In the genomic region with DNA sequence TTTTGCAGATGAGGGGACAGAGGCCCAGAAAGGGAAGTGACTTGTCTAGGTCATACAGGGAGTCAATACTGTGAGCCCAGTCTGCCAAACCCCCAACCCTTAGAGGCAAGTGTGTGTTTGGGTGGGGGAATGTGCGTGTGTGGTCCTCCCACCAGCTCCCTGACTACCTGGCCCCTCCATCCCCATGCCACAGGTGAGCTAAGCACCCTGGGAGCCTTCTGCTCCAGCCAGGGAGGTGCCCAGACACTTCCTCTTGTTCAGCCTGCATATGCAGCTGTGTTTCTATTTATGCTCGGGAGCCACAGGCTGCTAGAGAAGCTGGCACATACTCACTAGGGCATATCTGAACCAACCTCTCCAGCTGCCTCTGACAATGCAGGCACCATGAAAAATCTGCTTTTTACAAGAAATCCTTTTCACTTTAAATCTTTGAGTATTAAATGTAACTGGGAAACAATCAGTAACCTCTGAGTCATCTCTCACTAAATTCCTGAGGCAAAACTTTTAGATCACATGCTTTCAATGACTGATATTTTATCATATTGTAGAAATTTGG, we compare ENCODE assay signal across 8 cellular contexts. TPM values are rescaled to one million over a fixed set of nuclear protein-coding genes. Genes with fewer than 3 reads are reported as not detected.
DNase-seq lines count a peak whose midpoint lies in the region; ATAC-seq and TF ChIP-seq lines count a peak whose summit lies in the region.

No MANE protein-coding gene starts in this region.

- H2AK9ac ChIP-seq in IMR-90 (replicated peaks; ENCODE audit: low read depth, low read length, poor library complexity) = peak overlapping the region; percentile 75

- peak overlapping the region; percentile 72 for H2BK20ac ChIP-seq in IMR-90 (ENCODE audit: low read depth, low read length)

- peak; percentile 44 for ATAC-seq in IMR-90 (ENCODE audit: low read depth)
- ATAC-seq in activated T-cell treated with anti-CD3 and anti-CD28 coated beads, Interleukin-2, amount 50 U/mL, for 72 hours (replicated peaks in 1 of 2) = peak; percentile 15 to 25
- no peak for ATAC-seq in HG02981 (IDR thresholded peaks at IDR 0.05; ENCODE audit: unreplicated experiment)

- no peaks in the 10 kb centered on the region for H3K27me3 ChIP-seq in BLaER1 treated with 17β-estradiol and CSF1 and Interleukin-3, amounts not matched to agents 10 nM and 100 nM
- H3K27me3 ChIP-seq in IMR-90 (ENCODE audit: control insufficient read depth, insufficient read depth, low read length) (no peaks in the 10 kb centered on the region), tibial nerve (no peaks in the 10 kb centered on the region)

- no peak overlapping the region for H3K56ac ChIP-seq in IMR-90 (ENCODE audit: extremely low read depth, insufficient read depth, low read length)

- in situ Hi-C loops in IMR-90 (cut with MboI; ENCODE audit: low sequenced_read_pairs) = no loop called here

- peak overlapping the region; percentile 27 to 95 (median 87); a peak in 21 of 22 replicates for H3K27ac ChIP-seq in BLaER1 treated with 17β-estradiol and CSF1 and Interleukin-3, amounts not matched to agents 10 nM and 100 nM
- H3K27ac ChIP-seq in IMR-90 (ENCODE audit: insufficient read depth, low read length) (peak overlapping the region; percentile 16; the same call in 1 of the 2 replicates), tibial nerve (peak overlapping the region in 3 of 4 donors; percentile 52 to 96 (median 95))

- intact Hi-C loops in IMR-90 (cut with micrococcal nuclease) = no loop called here

- DNase-seq in IMR-90 (peak; percentile 45), iris pigment epithelial cell (ENCODE audit: low read depth) (peak; percentile 56), tibial nerve (ENCODE audit: low spot score in 2 of 2) (no peak), SK-N-DZ (ENCODE audit: low spot score) (no peak), HuH-7 (ENCODE audit: low spot score) (no peak)
- no peak for DNase-seq in activated T-cell treated with anti-CD3 and anti-CD28 coated beads, Interleukin-2, amount 50 U/mL, for 72 hours

- no peak for TF ChIP-seq EP300 in tibial nerve (IDR thresholded peaks at IDR 0.05)

- TF ChIP-seq RAD21 in IMR-90 (IDR thresholded peaks at IDR 0.05; ENCODE audit: low read length) = no peak

- POLR2A ChIA-PET in IMR-90 (lab: Charles Lee; ENCODE audit: unreplicated experiment) = no interaction called here

- peak overlapping the region; percentile 68 to 98 (median 89) for H3K4me2 ChIP-seq in BLaER1 treated with 17β-estradiol and CSF1 and Interleukin-3, amounts not matched to agents 10 nM and 100 nM
- peak overlapping the region; percentile 59 for H3K4me2 ChIP-seq in IMR-90 (ENCODE audit: low read depth, low read length)

- peak overlapping the region; percentile 28 for H4K5ac ChIP-seq in IMR-90 (ENCODE audit: low read depth, low read length)

- H3K4me3 Mint-ChIP-seq in activated T-cell treated with anti-CD3 and anti-CD28 coated beads, Interleukin-2, amount 50 U/mL, for 72 hours = peak overlapping the region; percentile 43 to 58

- H2BK5ac ChIP-seq in IMR-90 (ENCODE audit: low read depth, low read length, poor library complexity, severe bottlenecking) = peak overlapping the region; percentile 53

- peak overlapping the region in 1 of 2 experiments; percentile 86; a peak in 2 of 4 replicates for H4K8ac ChIP-seq in IMR-90 (ENCODE audit: low read depth in 2 of 2, low read length in 2 of 2)

- H3K36me3 ChIP-seq in BLaER1 treated with 17β-estradiol and CSF1 and Interleukin-3, amounts not matched to agents 10 nM and 100 nM = peaks cover 8 to 23% (median 12%) of the 10 kb centered on the region in 11 experiments; a peak in 19 of 22 replicates
- H3K36me3 ChIP-seq in IMR-90 (ENCODE audit: control insufficient read depth, insufficient read depth, low read length) (peaks cover 9% of the 10 kb centered on the region), tibial nerve (peaks cover 0 to 13% (median 0%) of the 10 kb centered on the region in 3 donors)

- H3K14ac ChIP-seq in IMR-90 (replicated peaks; ENCODE audit: low read depth, low read length) = peak overlapping the region; percentile 88

- peaks cover 42% of the 10 kb centered on the region for H3K9me1 ChIP-seq in IMR-90 (ENCODE audit: insufficient read depth, low read length)

- peak overlapping the region; percentile 80 for H2BK120ac ChIP-seq in IMR-90 (ENCODE audit: low read depth, low read length)

- WGBS in IMR-90 (ENCODE audit: extremely low coverage in 2 of 2, insufficient read length in 1 of 2), 2 experiments = no CpG with 5 or more reads among the region's 2 CpGs
- WGBS in tibial nerve, 2 donors = 39 to 45% methylated on average over 2 of the region's 2 CpGs

- peaks cover 39 to 83% of the 10 kb centered on the region in 2 experiments for H3K79me1 ChIP-seq in IMR-90 (ENCODE audit: low read depth in 1 of 2, low read length in 2 of 2)

- peak overlapping the region; percentile 89 for H3K4ac ChIP-seq in IMR-90 (ENCODE audit: low read depth, low read length)

- TF ChIP-seq CTCF in IMR-90 (conservative IDR thresholded peaks at IDR 0.05; ENCODE audit: low read depth, low read length) (no peak), tibial nerve (IDR thresholded peaks at IDR 0.05) (no peak)

- dilution Hi-C loops in IMR-90 (cut with HindIII; ENCODE audit: low sequenced_read_pairs, unreplicated experiment) = no loop called here

- H3K9me3 ChIP-seq in BLaER1 treated with 17β-estradiol and CSF1 and Interleukin-3, amounts not matched to agents 10 nM and 100 nM (replicated peaks in 1 of 11) = no peaks in the 10 kb centered on the region
- H3K9me3 ChIP-seq in IMR-90 (ENCODE audit: control insufficient read depth, insufficient read depth, low read length) (no peaks in the 10 kb centered on the region), tibial nerve (no peaks in the 10 kb centered on the region)

- H3K36me3 Mint-ChIP-seq in activated T-cell treated with anti-CD3 and anti-CD28 coated beads, Interleukin-2, amount 50 U/mL, for 72 hours (ENCODE audit: insufficient read depth in 2 of 2) = peaks cover 0 to 11% of the 10 kb centered on the region in 2 donors

- H4K91ac ChIP-seq in IMR-90 (ENCODE audit: insufficient read depth, low read depth, low read length) = peak overlapping the region; percentile 64

- peaks cover 0 to 95% (median 0%) of the 10 kb centered on the region in 11 experiments; a peak in 6 of 22 replicates for H4K20me1 ChIP-seq in BLaER1 treated with 17β-estradiol and CSF1 and Interleukin-3, amounts not matched to agents 10 nM and 100 nM
- peaks cover 53% of the 10 kb centered on the region for H4K20me1 ChIP-seq in IMR-90 (ENCODE audit: insufficient read depth, low read length)

- peak overlapping the region in 7 of 10 experiments; percentile 0 to 57 (median 33); a peak in 8 of 20 replicates for H3K4me3 ChIP-seq in BLaER1 treated with 17β-estradiol and CSF1 and Interleukin-3, amounts not matched to agents 10 nM and 100 nM
- H3K4me3 ChIP-seq in IMR-90 (ENCODE audit: insufficient read depth, low read depth, low read length) = no peak overlapping the region
- H3K4me3 ChIP-seq in tibial nerve = no peak overlapping the region

- 0 out of 2 replicates have a peak overlapping the region, but pooled peaks have one; percentile 19 for H3K18ac ChIP-seq in IMR-90 (ENCODE audit: low read depth, low read length)

- peaks cover 95 to 100% (median 98%) of the 10 kb centered on the region in 10 experiments for H3K4me1 ChIP-seq in BLaER1 treated with 17β-estradiol and CSF1 and Interleukin-3, amounts not matched to agents 10 nM and 100 nM
- peaks cover 31% of the 10 kb centered on the region for H3K4me1 ChIP-seq in IMR-90 (ENCODE audit: control insufficient read depth, insufficient read depth, low read length)
- peaks cover 0 to 98% (median 61%) of the 10 kb centered on the region in 4 donors for H3K4me1 ChIP-seq in tibial nerve

- CTCF ChIA-PET in IMR-90 (lab: Yijun Ruan, JAX) = no interaction called here

- peak overlapping the region; percentile 49; the same call in 1 of the 2 replicates for H3K23ac ChIP-seq in IMR-90 (ENCODE audit: low read depth, low read length)

- TF ChIP-seq POLR2A in IMR-90 (IDR thresholded peaks at IDR 0.05; ENCODE audit: low read depth, low read length) = no peak
- TF ChIP-seq POLR2A in tibial nerve (IDR thresholded peaks at IDR 0.05) = no peak

- peak overlapping the region; percentile 76; the same call in 2 of the 3 replicates for H2BK15ac ChIP-seq in IMR-90 (ENCODE audit: low read depth, low read length)

- no TSS peak for BruUV-seq in IMR-90 (replicated peaks; lab: Mats Ljungman, UMichigan)

- H3K4me1 Mint-ChIP-seq in activated T-cell treated with anti-CD3 and anti-CD28 coated beads, Interleukin-2, amount 50 U/mL, for 72 hours (ENCODE audit: low read depth) = peaks cover 91% of the 10 kb centered on the region

- peak overlapping the region; percentile 51 for H2AFZ ChIP-seq in IMR-90 (replicated peaks; ENCODE audit: low read length, poor library complexity)

- peak overlapping the region in 10 of 11 experiments; percentile 60 to 77 (median 68); a peak in 19 of 22 replicates for H3K9ac ChIP-seq in BLaER1 treated with 17β-estradiol and CSF1 and Interleukin-3, amounts not matched to agents 10 nM and 100 nM
- peak overlapping the region; percentile 43 for H3K9ac ChIP-seq in IMR-90 (ENCODE audit: low read depth, low read length)

- H3K27me3 Mint-ChIP-seq in activated T-cell treated with anti-CD3 and anti-CD28 coated beads, Interleukin-2, amount 50 U/mL, for 72 hours (ENCODE audit: low read depth) = no peaks in the 10 kb centered on the region

- H2AK5ac ChIP-seq in IMR-90 (ENCODE audit: low read depth, low read length) = peak overlapping the region; percentile 90

- no peaks in the 10 kb centered on the region for H3K9me3 Mint-ChIP-seq in activated T-cell treated with anti-CD3 and anti-CD28 coated beads, Interleukin-2, amount 50 U/mL, for 72 hours

- peak overlapping the region; percentile 72 for H3K27ac Mint-ChIP-seq in activated T-cell treated with anti-CD3 and anti-CD28 coated beads, Interleukin-2, amount 50 U/mL, for 72 hours

TF ChIP-seq in IMR-90, 13 proteins besides CTCF, POLR2A, EP300 and RAD21 (continues in another document):
- peak; percentile 27; the same call in 1 of the 2 replicates for TF ChIP-seq FOS (IDR thresholded peaks at IDR 0.05; ENCODE audit: low read depth, low read length)

RNA-seq across cellular contexts. Expression of a gene that starts 20.7 kb away (rescaled TPM):
- total RNA-seq in IMR-90 (2012; rRNA removed) (17.7 and 17.8 TPM in 2 replicates), tibial nerve (100 to 1,000 TPM in 2 of 4 donors, 10 to 100 TPM in 2; 64.5 to 127 (median 94.5) TPM)
- polyA plus RNA-seq in IMR-90 (2012; rRNA removed) = 22.8 and 28.3 TPM in 2 replicates
- polyA plus RNA-seq in IMR-90 (2012; cell fraction: cytosol; rRNA removed) = 13.0 and 22.1 TPM in 2 replicates
- 84.5 and 160 TPM in 2 replicates for polyA plus RNA-seq in IMR-90 (2012; cell fraction: nucleus; rRNA removed; ENCODE audit: low replicate concordance)
- total RNA-seq in activated T-cell treated with anti-CD3 and anti-CD28 coated beads, Interleukin-2, amount 50 U/mL, for 72 hours = 10 to 100 TPM; 67.8 to 75.0 TPM
- polyA plus RNA-seq in SK-N-DZ (2014; cell fraction: cytosol; rRNA removed) = 13.1 and 13.7 TPM in 2 replicates
- 15.9 and 26.6 TPM in 2 replicates for polyA plus RNA-seq in SK-N-DZ (2014; cell fraction: nucleus; rRNA removed)

RNA-seq across cellular contexts. Expression of a gene that starts 35.6 kb away (rescaled TPM):
- total RNA-seq in IMR-90 (2012; rRNA removed) (not detected in 2 replicates), tibial nerve (not detected)
- polyA plus RNA-seq in IMR-90 (2012; rRNA removed) = not detected in 2 replicates
- polyA plus RNA-seq in IMR-90 (2012; cell fraction: cytosol; rRNA removed) = not detected in 2 replicates
- not detected in 2 replicates for polyA plus RNA-seq in IMR-90 (2012; cell fraction: nucleus; rRNA removed; ENCODE audit: low replicate concordance)
- not detected for total RNA-seq in activated T-cell treated with anti-CD3 and anti-CD28 coated beads, Interleukin-2, amount 50 U/mL, for 72 hours
- polyA plus RNA-seq in SK-N-DZ (2014; cell fraction: cytosol; rRNA removed) = not detected in 2 replicates
- not detected in 2 replicates for polyA plus RNA-seq in SK-N-DZ (2014; cell fraction: nucleus; rRNA removed)

Comparison
In these comparisons a context has a peak if more than half of its experiments do, and no peak if none do; other contexts are left out.
1. H3K27ac ChIP-seq: peak in every context shown above with its lines; median percentile 95 in tibial nerve; 87 in BLaER1 treated with 17β-estradiol and CSF1 and Interleukin-3, amounts not matched to agents 10 nM and 100 nM; 16 in IMR-90.
2. H3K4me3 ChIP-seq: peak in BLaER1 treated with 17β-estradiol and CSF1 and Interleukin-3, amounts not matched to agents 10 nM and 100 nM (7 of 10); none in IMR-90 (single experiment) and tibial nerve (0 of 4).
3. DNase-seq: peak in IMR-90 (single experiment) and iris pigment epithelial cell (single experiment); none in activated T-cell treated with anti-CD3 and anti-CD28 coated beads, Interleukin-2, amount 50 U/mL, for 72 hours (0 of 2), tibial nerve (0 of 2), SK-N-DZ (single experiment) and HuH-7 (single experiment).